In genomic region chr14:64465208-64465821, GRCh38 we compare ENCODE assay signal across 8 cellular contexts. TPM values are rescaled to one million over a fixed set of nuclear protein-coding genes. Genes with fewer than 3 reads are reported as not detected.
DNase-seq lines count a peak whose midpoint lies in the region; ATAC-seq and TF ChIP-seq lines count a peak whose summit lies in the region.

TSS of gene AKAP5 (plus strand) at chr14:64465499. CDS start at chr14:64468395, 2,896 bp downstream.

- DNase-seq in CD4-positive, alpha-beta memory T cell = peak; percentile 62 to 72 (median 64)
- DNase-seq in IMR-90 (peak; percentile 11), adrenal gland (peak in 6 of 7 donors; percentile 31 to 80 (median 50)), hepatocyte (ENCODE audit: low spot score) (peak; percentile 79), sciatic nerve (ENCODE audit: low spot score) (peak; percentile 67), inferior parietal cortex (ENCODE audit: extremely low spot score) (no peak)

- peaks cover 25 to 45% (median 33%) of the 10 kb centered on the region in 4 donors for H3K4me1 Mint-ChIP-seq in CD4-positive, alpha-beta memory T cell

- no peak within 1 kb of the TSS; a peak in 1 of 4 replicates for H4K8ac ChIP-seq in IMR-90 (ENCODE audit: low read depth in 2 of 2, low read length in 2 of 2)

- H3K79me2 ChIP-seq in SU-DHL-6 (ENCODE audit: insufficient read depth, low read length) (no peaks in the 10 kb centered on the region; the same call in 1 of the 2 replicates), hepatocyte (peaks cover 2% of the 10 kb centered on the region)

- H3K23ac ChIP-seq in IMR-90 (ENCODE audit: low read depth, low read length) = peak within 1 kb of the TSS; percentile 50

- no peaks in the 10 kb centered on the region for H3K9me1 ChIP-seq in IMR-90 (ENCODE audit: insufficient read depth, low read length)

- no peak within 1 kb of the TSS for H3K18ac ChIP-seq in IMR-90 (ENCODE audit: low read depth, low read length)

- H3K9me3 ChIP-seq in CD4-positive, alpha-beta memory T cell (ENCODE audit: control insufficient read depth in 1 of 2, low read length in 2 of 2) = no peaks in the 10 kb centered on the region
- H3K9me3 ChIP-seq in IMR-90 (ENCODE audit: control insufficient read depth, insufficient read depth, low read length) (no peaks in the 10 kb centered on the region), SU-DHL-6 (ENCODE audit: insufficient read depth, low read length) (no peaks in the 10 kb centered on the region), adrenal gland (replicated peaks in 1 of 3) (no peaks in the 10 kb centered on the region), hepatocyte (ENCODE audit: low read depth) (no peaks in the 10 kb centered on the region)

- H3K36me3 Mint-ChIP-seq in CD4-positive, alpha-beta memory T cell = peaks cover 0 to 7% of the 10 kb centered on the region in 2 donors

- peak within 1 kb of the TSS; percentile 34 for H3K9ac ChIP-seq in IMR-90 (ENCODE audit: low read depth, low read length)
- H3K9ac ChIP-seq in SU-DHL-6 (ENCODE audit: low read length) = peak within 1 kb of the TSS; percentile 62

- no peak for TF ChIP-seq RAD21 in IMR-90 (IDR thresholded peaks at IDR 0.05; ENCODE audit: low read length)

- intact Hi-C loops in CD4-positive, alpha-beta memory T cell (cut with micrococcal nuclease) = loop anchor here (5.0 kb wide), 1 partner anchor 78 kb away; the partner anchor contains the start of gene MTHFD1
- intact Hi-C loops in IMR-90 (cut with micrococcal nuclease) (no loop called here), adrenal gland (cut with DNase I) (no loop called here), sciatic nerve (cut with DNase I) (no loop called here)

- H2BK15ac ChIP-seq in IMR-90 (ENCODE audit: low read depth, low read length) = no peak within 1 kb of the TSS

- no peaks in the 10 kb centered on the region for H3K27me3 ChIP-seq in CD4-positive, alpha-beta memory T cell (ENCODE audit: insufficient read depth, low read length)
- H3K27me3 ChIP-seq in IMR-90 (ENCODE audit: control insufficient read depth, insufficient read depth, low read length) (no peaks in the 10 kb centered on the region), SU-DHL-6 (ENCODE audit: low read length) (no peaks in the 10 kb centered on the region), adrenal gland (no peaks in the 10 kb centered on the region), hepatocyte (no peaks in the 10 kb centered on the region)

- ATAC-seq in GM19455 (IDR thresholded peaks at IDR 0.05; ENCODE audit: unreplicated experiment) (peak; percentile 55), IMR-90 (ENCODE audit: low read depth) (peak; percentile 94), sciatic nerve (peak; percentile 79)

- no peak within 1 kb of the TSS for H2AK9ac ChIP-seq in IMR-90 (replicated peaks; ENCODE audit: low read depth, low read length, poor library complexity)

- H3F3A ChIP-seq in SU-DHL-6 (ENCODE audit: insufficient read depth) = peaks cover 61% of the 10 kb centered on the region

- H2BK20ac ChIP-seq in IMR-90 (ENCODE audit: low read depth, low read length) = no peak within 1 kb of the TSS

- peak within 1 kb of the TSS; percentile 82 to 95 (median 90) for H3K4me3 Mint-ChIP-seq in CD4-positive, alpha-beta memory T cell

- H3K27ac ChIP-seq in CD4-positive, alpha-beta memory T cell (ENCODE audit: low read depth, low read length) = peak within 1 kb of the TSS; percentile 29
- H3K27ac ChIP-seq in IMR-90 (ENCODE audit: insufficient read depth, low read length) (peak within 1 kb of the TSS; percentile 5; the same call in 1 of the 2 replicates), SU-DHL-6 (ENCODE audit: low read depth, low read length) (peak within 1 kb of the TSS; percentile 76), adrenal gland (peak within 1 kb of the TSS in 3 of 5 donors; percentile 8 to 68 (median 63)), hepatocyte (peak within 1 kb of the TSS; percentile 68)

- H3K9me2 ChIP-seq in SU-DHL-6 (replicated peaks; ENCODE audit: insufficient read depth, low read length) (no peaks in the 10 kb centered on the region), hepatocyte (replicated peaks; ENCODE audit: insufficient read depth) (no peaks in the 10 kb centered on the region)

- TF ChIP-seq POLR2A in IMR-90 (IDR thresholded peaks at IDR 0.05; ENCODE audit: low read depth, low read length) (no peak), adrenal gland (IDR thresholded peaks at IDR 0.05) (no peak)

- CTCF ChIA-PET in CD4-positive, alpha-beta memory T cell (lab: Charles Lee; ENCODE audit: partially characterized antibody) = interaction anchor here (1.0 to 4.8 kb wide), 9 partner anchors 11 to 427 kb away, joined by 3 to 29 read pairs (median 4); partner anchors contain the start of gene HSPA2
- CTCF ChIA-PET in IMR-90 (lab: Yijun Ruan, JAX) = interaction anchor here (0.6 to 1.3 kb wide), 3 partner anchors 10 to 38 kb away, joined by 3 to 6 read pairs (median 4); no protein-coding TSS in a partner anchor

- no peak within 1 kb of the TSS for H2AK5ac ChIP-seq in IMR-90 (ENCODE audit: low read depth, low read length)

- POLR2A ChIA-PET in CD4-positive, alpha-beta memory T cell (lab: Charles Lee; ENCODE audit: partially characterized antibody) = interaction anchor here (0.8 to 2.0 kb wide), 6 partner anchors 26 to 47 kb away, joined by 3 to 12 read pairs (median 4); partner anchors contain the start of gene ZBTB1
- POLR2A ChIA-PET in IMR-90 (lab: Charles Lee; ENCODE audit: unreplicated experiment) = interaction anchor here (0.5 kb wide), 2 partner anchors 363 to 1048 kb away, joined by 4 to 10 read pairs; no protein-coding TSS in a partner anchor

- dilution Hi-C loops in IMR-90 (cut with HindIII; ENCODE audit: low sequenced_read_pairs, unreplicated experiment) = no loop called here

- H2AFZ ChIP-seq in IMR-90 (replicated peaks; ENCODE audit: low read length, poor library complexity) = peak within 1 kb of the TSS; percentile 72
- peak within 1 kb of the TSS; percentile 49 for H2AFZ ChIP-seq in SU-DHL-6 (ENCODE audit: low read depth, low read length, severe bottlenecking)
- H2AFZ ChIP-seq in hepatocyte = peak within 1 kb of the TSS; percentile 94

- H4K20me1 ChIP-seq in IMR-90 (ENCODE audit: insufficient read depth, low read length) (no peaks in the 10 kb centered on the region), SU-DHL-6 (ENCODE audit: low read depth, low read length) (no peaks in the 10 kb centered on the region), hepatocyte (ENCODE audit: insufficient read depth, poor library complexity, severe bottlenecking) (no peaks in the 10 kb centered on the region)

- no peak within 1 kb of the TSS; the same call in 1 of the 2 replicates for H4K5ac ChIP-seq in IMR-90 (ENCODE audit: low read depth, low read length)

- no peaks in the 10 kb centered on the region for H3K9me3 Mint-ChIP-seq in CD4-positive, alpha-beta memory T cell

- no peak within 1 kb of the TSS for H2BK120ac ChIP-seq in IMR-90 (ENCODE audit: low read depth, low read length)

- BruUV-seq in IMR-90 (replicated peaks; lab: Mats Ljungman, UMichigan) = no TSS peak

- no peak within 1 kb of the TSS for H3K56ac ChIP-seq in IMR-90 (ENCODE audit: extremely low read depth, insufficient read depth, low read length)

- H3K27ac Mint-ChIP-seq in CD4-positive, alpha-beta memory T cell = peak within 1 kb of the TSS; percentile 71 to 89 (median 78)

- H3K36me3 ChIP-seq in CD4-positive, alpha-beta memory T cell (ENCODE audit: insufficient read depth, low read length) = no peaks in the 10 kb centered on the region
- no peaks in the 10 kb centered on the region for H3K36me3 ChIP-seq in IMR-90 (ENCODE audit: control insufficient read depth, insufficient read depth, low read length)
- H3K36me3 ChIP-seq in SU-DHL-6 (ENCODE audit: low read length) = no peaks in the 10 kb centered on the region
- no peaks in the 10 kb centered on the region for H3K36me3 ChIP-seq in adrenal gland (replicated peaks in 1 of 2)
- H3K36me3 ChIP-seq in hepatocyte (replicated peaks; ENCODE audit: insufficient read depth, low read depth) = no peaks in the 10 kb centered on the region

- H3K4me2 ChIP-seq in IMR-90 (ENCODE audit: low read depth, low read length) = peak within 1 kb of the TSS; percentile 83
- peak within 1 kb of the TSS; percentile 91 for H3K4me2 ChIP-seq in SU-DHL-6 (ENCODE audit: low read depth, low read length, poor library complexity, severe bottlenecking)
- H3K4me2 ChIP-seq in hepatocyte = peak within 1 kb of the TSS; percentile 97

- WGBS in IMR-90 (ENCODE audit: extremely low coverage in 2 of 2, insufficient read length in 1 of 2), 2 experiments = 0% methylated on average over 19 of the region's 71 CpGs; no CpG with 5 or more reads in 1 of the 2 experiments
- WGBS in adrenal gland, 4 donors = 0 to 1% (median 0%) methylated on average over 16 to 71 of the region's 71 CpGs
- WGBS in hepatocyte (ENCODE audit: low lambda C conversion rate, missing lambda C conversion rate) = 1% methylated on average over 42 of the region's 71 CpGs

- H3K4me3 ChIP-seq in CD4-positive, alpha-beta memory T cell (ENCODE audit: low read length in 2 of 2) = peak within 1 kb of the TSS; percentile 38 to 57
- H3K4me3 ChIP-seq in IMR-90 (ENCODE audit: insufficient read depth, low read depth, low read length) = peak within 1 kb of the TSS; percentile 70
- peak within 1 kb of the TSS; percentile 62 for H3K4me3 ChIP-seq in SU-DHL-6 (ENCODE audit: insufficient read depth, low read length, poor library complexity, severe bottlenecking)
- peak within 1 kb of the TSS in 3 of 4 donors; percentile 28 to 91 (median 65) for H3K4me3 ChIP-seq in adrenal gland
- peak within 1 kb of the TSS; percentile 86 for H3K4me3 ChIP-seq in hepatocyte

- no peak within 1 kb of the TSS for H2BK5ac ChIP-seq in IMR-90 (ENCODE audit: low read depth, low read length, poor library complexity, severe bottlenecking)

- no peak within 1 kb of the TSS for H4K91ac ChIP-seq in IMR-90 (ENCODE audit: insufficient read depth, low read depth, low read length)

- H3K14ac ChIP-seq in IMR-90 (replicated peaks; ENCODE audit: low read depth, low read length) = no peak within 1 kb of the TSS; the same call in none of the 2 replicates

- in situ Hi-C loops in IMR-90 (cut with MboI; ENCODE audit: low sequenced_read_pairs) = no loop called here

- H3K4ac ChIP-seq in IMR-90 (ENCODE audit: low read depth, low read length) = no peak within 1 kb of the TSS

- H3K79me1 ChIP-seq in IMR-90 (ENCODE audit: low read depth in 1 of 2, low read length in 2 of 2) = no peaks in the 10 kb centered on the region

- H3K27me3 Mint-ChIP-seq in CD4-positive, alpha-beta memory T cell = no peaks in the 10 kb centered on the region

- TF ChIP-seq CTCF in IMR-90 (conservative IDR thresholded peaks at IDR 0.05; ENCODE audit: low read depth, low read length) = no peak
- TF ChIP-seq CTCF in SU-DHL-6 (IDR thresholded peaks at IDR 0.05; ENCODE audit: insufficient read depth, low read length, poor library complexity, severe bottlenecking) = no peak
- TF ChIP-seq CTCF in adrenal gland (IDR thresholded peaks at IDR 0.05) = no peak
- no peak for TF ChIP-seq CTCF in hepatocyte (IDR thresholded peaks at IDR 0.05; ENCODE audit: poor library complexity)

- peaks cover 36% of the 10 kb centered on the region for H3K4me1 ChIP-seq in CD4-positive, alpha-beta memory T cell (ENCODE audit: insufficient read depth, low read length)
- H3K4me1 ChIP-seq in IMR-90 (ENCODE audit: control insufficient read depth, insufficient read depth, low read length) = no peaks in the 10 kb centered on the region; the same call in 1 of the 2 replicates
- H3K4me1 ChIP-seq in adrenal gland (replicated peaks in 1 of 2) = peaks cover 9 to 12% of the 10 kb centered on the region in 2 donors
- peaks cover 8% of the 10 kb centered on the region for H3K4me1 ChIP-seq in hepatocyte (ENCODE audit: insufficient read depth)

RNA-seq across cellular contexts. Expression of gene AKAP5, which starts in this region (rescaled TPM):
- total RNA-seq in CD4-positive, alpha-beta memory T cell = under 1 TPM; 0.14 to 0.20 TPM
- under 1 TPM in 1 of 2 donors, not detected in 1; 0.11 TPM for polyA plus RNA-seq in CD4-positive, alpha-beta memory T cell
- total RNA-seq in IMR-90 (2012; rRNA removed) (0.72 and 1.4 TPM in 2 replicates), adrenal gland (under 1 TPM; 0.06 to 0.74 (median 0.26) TPM), hepatocyte (7.8 and 9.4 TPM in 2 replicates), sciatic nerve (0.36 TPM)
- polyA plus RNA-seq in IMR-90 (2012; rRNA removed) (0.14 and 0.21 TPM in 2 replicates), adrenal gland (under 1 TPM; 0.10 to 0.38 (median 0.16) TPM), hepatocyte (0.60 and 1.4 TPM in 2 replicates)
- 0.03 TPM in 2 replicates for polyA plus RNA-seq in IMR-90 (2012; cell fraction: cytosol; rRNA removed)
- polyA plus RNA-seq in IMR-90 (2012; cell fraction: nucleus; rRNA removed; ENCODE audit: low replicate concordance) = 0.01 and 0.10 TPM in 2 replicates

Comparison
In these comparisons a context has a peak if more than half of its experiments do, and no peak if none do; other contexts are left out.
1. Peak in DNase-seq, H3K4me3 ChIP-seq and H3K27ac ChIP-seq in CD4-positive, alpha-beta memory T cell; RNA of the gene not detected or under 1 TPM.
2. Peak in DNase-seq, H3K4me3 ChIP-seq and H3K27ac ChIP-seq in adrenal gland; RNA of the gene not detected or under 1 TPM.
3. Peak in DNase-seq and ATAC-seq in sciatic nerve; RNA of the gene not detected or under 1 TPM.
4. H3K27ac ChIP-seq: peak in every context shown above with its lines; median percentile 76 in SU-DHL-6; 68 in hepatocyte; 63 in adrenal gland; 29 in CD4-positive, alpha-beta memory T cell; 5 in IMR-90.